ENCODE assay signal across 13 cellular contexts in genomic region chr20:38987777-38988176, GRCh38. TPM values are rescaled to one million over a fixed set of nuclear protein-coding genes. Genes with fewer than 3 reads are reported as not detected.
DNase-seq lines count a peak whose midpoint lies in the region; ATAC-seq and TF ChIP-seq lines count a peak whose summit lies in the region.
"Had no signal": no experiment of that assay in that cellular context is flagged by ENCODE, and none has a peak within 500 bp of the region (broad histone marks: within the 10 kb centered on the region; RNA-seq: fewer than 3 reads in every experiment).

No MANE protein-coding gene starts in this region.

- no peaks in the 10 kb centered on the region for H3K9me3 Mint-ChIP-seq in activated T-helper 17 cell treated with anti-CD3 and anti-CD28 coated beads, Interleukin-2, amount 50 U/mL, for 72 hours
- no peaks in the 10 kb centered on the region for H3K9me3 Mint-ChIP-seq in effector memory CD8-positive, alpha-beta T cell
- no peaks in the 10 kb centered on the region for H3K9me3 Mint-ChIP-seq in Calu3 (ENCODE audit: low read depth, unreplicated experiment)

- intact Hi-C loops in Calu3 (cut with micrococcal nuclease; ENCODE audit: unreplicated experiment) = no loop called here

- ATAC-seq in GM18499 (IDR thresholded peaks at IDR 0.05; ENCODE audit: insufficient read depth, unreplicated experiment) = peak; percentile 67
- ATAC-seq in GM19455 (IDR thresholded peaks at IDR 0.05; ENCODE audit: unreplicated experiment) = peak; percentile 86
- peak; percentile 78 for ATAC-seq in HG02981 (IDR thresholded peaks at IDR 0.05; ENCODE audit: unreplicated experiment)
- ATAC-seq in activated T-helper 17 cell treated with anti-CD3 and anti-CD28 coated beads, Interleukin-2, amount 50 U/mL, for 72 hours (replicated peaks) = no peak
- ATAC-seq in effector memory CD8-positive, alpha-beta T cell (replicated peaks) = no peak
- ATAC-seq: HCT116, Panc1 had no signal

- TF ChIP-seq CTCF in Calu3 (IDR thresholded peaks at IDR 0.05; ENCODE audit: unreplicated experiment) = no peak

- no TSS peak for BruUV-seq in Calu3 (replicated peaks; lab: Mats Ljungman, UMichigan)

- H3K36me3 Mint-ChIP-seq in activated T-helper 17 cell treated with anti-CD3 and anti-CD28 coated beads, Interleukin-2, amount 50 U/mL, for 72 hours (ENCODE audit: low read depth) = peaks cover 78% of the 10 kb centered on the region
- H3K36me3 Mint-ChIP-seq in effector memory CD8-positive, alpha-beta T cell (ENCODE audit: insufficient read depth) = peaks cover 28% of the 10 kb centered on the region
- H3K36me3 Mint-ChIP-seq in Calu3 (ENCODE audit: insufficient read depth, unreplicated experiment) = peaks cover 22% of the 10 kb centered on the region

- DNase-seq in pons (ENCODE audit: low spot score) (no peak), Calu3 (no peak)
- DNase-seq in stimulated activated CD4-positive, alpha-beta T cell treated with anti-CD3 and anti-CD28 coated beads, Interleukin-4, amount 100 ng/mL, for 1 hour = no peak
- no peak for DNase-seq in effector memory CD8-positive, alpha-beta T cell
- DNase-seq: activated CD4-positive, CD25-positive, alpha-beta regulatory T cell treated with anti-CD3 and anti-CD28 coated beads, Interleukin-2, amount 50 U/mL, for 72 hours; aorta; NCI-H1092 had no signal

- H3K4me1 Mint-ChIP-seq in activated T-helper 17 cell treated with anti-CD3 and anti-CD28 coated beads, Interleukin-2, amount 50 U/mL, for 72 hours = no peaks in the 10 kb centered on the region
- H3K4me1 Mint-ChIP-seq in effector memory CD8-positive, alpha-beta T cell (ENCODE audit: low read depth in 2 of 2) = peaks cover 0 to 5% of the 10 kb centered on the region in 2 donors
- peaks cover 31% of the 10 kb centered on the region for H3K4me1 Mint-ChIP-seq in Calu3 (ENCODE audit: low read depth, unreplicated experiment)

- peak overlapping the region; percentile 10 for H3K4me3 Mint-ChIP-seq in activated T-helper 17 cell treated with anti-CD3 and anti-CD28 coated beads, Interleukin-2, amount 50 U/mL, for 72 hours
- no peak overlapping the region for H3K4me3 Mint-ChIP-seq in effector memory CD8-positive, alpha-beta T cell
- no peak overlapping the region for H3K4me3 Mint-ChIP-seq in Calu3 (ENCODE audit: low read depth, unreplicated experiment)

- H3K27ac Mint-ChIP-seq in activated T-helper 17 cell treated with anti-CD3 and anti-CD28 coated beads, Interleukin-2, amount 50 U/mL, for 72 hours = peak overlapping the region; percentile 32
- no peak overlapping the region for H3K27ac Mint-ChIP-seq in effector memory CD8-positive, alpha-beta T cell
- no peak overlapping the region for H3K27ac Mint-ChIP-seq in Calu3 (ENCODE audit: unreplicated experiment)

- H3K27me3 Mint-ChIP-seq in activated T-helper 17 cell treated with anti-CD3 and anti-CD28 coated beads, Interleukin-2, amount 50 U/mL, for 72 hours = no peaks in the 10 kb centered on the region
- no peaks in the 10 kb centered on the region for H3K27me3 Mint-ChIP-seq in effector memory CD8-positive, alpha-beta T cell
- no peaks in the 10 kb centered on the region for H3K27me3 Mint-ChIP-seq in Calu3 (ENCODE audit: unreplicated experiment)

- CTCF ChIA-PET in Calu3 (lab: Charles Lee) = interaction anchor here (1.1 kb wide), 1 partner anchor 19 kb away, joined by 3 read pairs; no protein-coding TSS in a partner anchor

RNA-seq across cellular contexts. Expression of gene DHX35, which starts 25.6 kb away (rescaled TPM):
- total RNA-seq in activated T-helper 17 cell treated with anti-CD3 and anti-CD28 coated beads, Interleukin-2, amount 50 U/mL, for 72 hours = 10 to 100 TPM in 1 of 2 donors, 1 to 10 TPM in 1; 6.0 to 13.4 TPM
- 18.9 and 19.1 TPM in 2 replicates for total RNA-seq in Calu3 (2022)

Comparison
In these comparisons a context has a peak if more than half of its experiments do, and no peak if none do; other contexts are left out.
1. ATAC-seq: peak in GM18499 (single experiment), GM19455 (single experiment) and HG02981 (single experiment); none in activated T-helper 17 cell treated with anti-CD3 and anti-CD28 coated beads, Interleukin-2, amount 50 U/mL, for 72 hours (single experiment) and effector memory CD8-positive, alpha-beta T cell (single experiment).